13 cellular contexts compared by ENCODE assay signal in genomic region chr1:235442788-235443429, GRCh38.
DNase-seq lines count a peak whose midpoint lies in the region; ATAC-seq, FAIRE-seq and TF ChIP-seq lines count a peak whose summit lies in the region.
"Had no signal": no experiment of that assay in that cellular context is flagged by ENCODE, and none has a peak within 500 bp of the region (broad histone marks: within the 10 kb centered on the region; RNA-seq: fewer than 3 reads in every experiment).

No MANE protein-coding gene starts in this region.

- H2BK20ac ChIP-seq in IMR-90 (ENCODE audit: low read depth, low read length), result peak overlapping the region; percentile 8; the same call in 1 of the 2 replicates

- H3K79me1 ChIP-seq in IMR-90 (ENCODE audit: low read depth in 1 of 2, low read length in 2 of 2), result peaks cover 6 to 7% of the 10 kb centered on the region in 2 experiments; a peak in 2 of 4 replicates

- peaks cover 90 to 100% (median 97%) of the 10 kb centered on the region in 11 experiments for H3K36me3 ChIP-seq in BLaER1 treated with 17β-estradiol and CSF1 and Interleukin-3, amounts not matched to agents 10 nM and 100 nM
- H3K36me3 ChIP-seq in IMR-90 (ENCODE audit: control insufficient read depth, insufficient read depth, low read length) (peaks cover 37% of the 10 kb centered on the region), K562 (ENCODE audit: control insufficient read depth, insufficient read depth, low read length) (peaks cover 78% of the 10 kb centered on the region), mesodermal cell (ENCODE audit: control insufficient read depth, insufficient read depth, low read length) (peaks cover 82% of the 10 kb centered on the region)

- H4K20me1 ChIP-seq in BLaER1 treated with 17β-estradiol and CSF1 and Interleukin-3, amounts not matched to agents 10 nM and 100 nM, result peaks cover 0 to 6% (median 0%) of the 10 kb centered on the region in 11 experiments; a peak in 1 of 22 replicates
- no peaks in the 10 kb centered on the region for H4K20me1 ChIP-seq in IMR-90 (ENCODE audit: insufficient read depth, low read length)
- no peaks in the 10 kb centered on the region for H4K20me1 ChIP-seq in K562 (replicated peaks; ENCODE audit: control insufficient read depth, insufficient read depth, low read length)

- ATAC-seq in IMR-90 (ENCODE audit: low read depth) (peak; percentile 90), K562 (peak; percentile 89), HG03025 (IDR thresholded peaks at IDR 0.05; ENCODE audit: low FRiP score, unreplicated experiment) (no peak), GM19023 (IDR thresholded peaks at IDR 0.05; ENCODE audit: unreplicated experiment) (no peak), Right ventricle myocardium superior (ENCODE audit: poor library complexity) (no peak)
- ATAC-seq: mucosa of descending colon had no signal

- dilution Hi-C loops in IMR-90 (cut with HindIII; ENCODE audit: low sequenced_read_pairs, unreplicated experiment), result no loop called here

- peak overlapping the region in 6 of 11 experiments; percentile 1 to 54 (median 20); a peak in 8 of 22 replicates for H3K27ac ChIP-seq in BLaER1 treated with 17β-estradiol and CSF1 and Interleukin-3, amounts not matched to agents 10 nM and 100 nM
- peak overlapping the region; percentile 86 for H3K27ac ChIP-seq in IMR-90 (ENCODE audit: insufficient read depth, low read length)
- peak overlapping the region; percentile 81 for H3K27ac ChIP-seq in K562 (ENCODE audit: extremely low read depth, low read depth, low read length)
- peak overlapping the region; percentile 50 for H3K27ac ChIP-seq in mesodermal cell (ENCODE audit: low read depth, low read length, severe bottlenecking)
- H3K27ac ChIP-seq: vagina had no signal

- peak; percentile 34 for TF ChIP-seq EP300 in K562 (IDR thresholded peaks at IDR 0.05; ENCODE audit: low read length)

- H3K9me1 ChIP-seq in IMR-90 (ENCODE audit: insufficient read depth, low read length) (no peaks in the 10 kb centered on the region), K562 (ENCODE audit: control insufficient read depth, insufficient read depth, low read length) (no peaks in the 10 kb centered on the region)

- in situ Hi-C loops in IMR-90 (cut with MboI; ENCODE audit: low sequenced_read_pairs), result no loop called here
- in situ Hi-C loops in K562 (cut with MboI), result no loop called here

- H3K14ac ChIP-seq in IMR-90 (replicated peaks; ENCODE audit: low read depth, low read length), result peak overlapping the region; percentile 65; the same call in 1 of the 2 replicates

- H3K23ac ChIP-seq in IMR-90 (ENCODE audit: low read depth, low read length), result no peak overlapping the region

- peak overlapping the region; percentile 86 for H2BK5ac ChIP-seq in IMR-90 (ENCODE audit: low read depth, low read length, poor library complexity, severe bottlenecking)

- no peak for TF ChIP-seq POLR2A in IMR-90 (IDR thresholded peaks at IDR 0.05; ENCODE audit: low read depth, low read length)
- TF ChIP-seq POLR2A in K562 (conservative IDR thresholded peaks at IDR 0.05), result no peak

- H2AFZ ChIP-seq in IMR-90 (replicated peaks; ENCODE audit: low read length, poor library complexity) (no peak overlapping the region), K562 (ENCODE audit: low read depth, low read length) (peak overlapping the region; percentile 23; the same call in 1 of the 2 replicates)

- WGBS in IMR-90 (ENCODE audit: extremely low coverage in 2 of 2, insufficient read length in 1 of 2), 2 experiments, result no CpG with 5 or more reads among the region's 9 CpGs
- WGBS in K562 (ENCODE audit: insufficient coverage, low coverage, missing lambda C conversion rate), result 71% methylated on average over 9 of the region's 9 CpGs
- 82 to 95% methylated on average over 4 to 7 of the region's 9 CpGs for WGBS in mesodermal cell (ENCODE audit: insufficient coverage in 2 of 2), 2 experiments

- H3K9ac ChIP-seq in BLaER1 treated with 17β-estradiol and CSF1 and Interleukin-3, amounts not matched to agents 10 nM and 100 nM, result no peak overlapping the region; a peak in 1 of 22 replicates
- H3K9ac ChIP-seq in IMR-90 (ENCODE audit: low read depth, low read length), result no peak overlapping the region; the same call in 1 of the 2 replicates
- H3K9ac ChIP-seq in K562 (ENCODE audit: insufficient read depth in 1 of 2, low read depth in 2 of 2, low read length in 2 of 2), result peak overlapping the region; percentile 53 to 66

- no peaks in the 10 kb centered on the region for H3K27me3 ChIP-seq in BLaER1 treated with 17β-estradiol and CSF1 and Interleukin-3, amounts not matched to agents 10 nM and 100 nM
- H3K27me3 ChIP-seq in IMR-90 (ENCODE audit: control insufficient read depth, insufficient read depth, low read length) (no peaks in the 10 kb centered on the region), K562 (ENCODE audit: control insufficient read depth in 2 of 2, insufficient read depth in 2 of 2, low read length in 2 of 2) (no peaks in the 10 kb centered on the region)
- H3K27me3 ChIP-seq: vagina had no signal

- intact Hi-C loops in IMR-90 (cut with micrococcal nuclease) (no loop called here), K562 (cut with micrococcal nuclease) (loop anchor here (5.0 kb wide), 1 partner anchor 59 kb away; the partner anchor contains the start of gene B3GALNT2), Right ventricle myocardium superior (cut with DNase I) (no loop called here)

- no peak overlapping the region for H2BK15ac ChIP-seq in IMR-90 (ENCODE audit: low read depth, low read length)

- no peak overlapping the region for H3K56ac ChIP-seq in IMR-90 (ENCODE audit: extremely low read depth, insufficient read depth, low read length)

- H2AK5ac ChIP-seq in IMR-90 (ENCODE audit: low read depth, low read length), result peak overlapping the region; percentile 79

- peak overlapping the region; percentile 45 for H3K18ac ChIP-seq in IMR-90 (ENCODE audit: low read depth, low read length)

- TF ChIP-seq RAD21 in IMR-90 (IDR thresholded peaks at IDR 0.05; ENCODE audit: low read length), result no peak
- TF ChIP-seq RAD21 in K562 (CRISPR knock-in tag; conservative IDR thresholded peaks at IDR 0.05 in 1 of 2, IDR thresholded peaks at IDR 0.05 in 1 of 2), result no peak

- peak overlapping the region; percentile 33 for H2AK9ac ChIP-seq in IMR-90 (replicated peaks; ENCODE audit: low read depth, low read length, poor library complexity)

- peak overlapping the region; percentile 71; the same call in 1 of the 2 replicates for H3K4ac ChIP-seq in IMR-90 (ENCODE audit: low read depth, low read length)

- H3K79me2 ChIP-seq in K562 (ENCODE audit: control insufficient read depth, insufficient read depth, low read length), result no peaks in the 10 kb centered on the region

- H3K9me3 ChIP-seq in BLaER1 treated with 17β-estradiol and CSF1 and Interleukin-3, amounts not matched to agents 10 nM and 100 nM (replicated peaks in 1 of 11), result no peaks in the 10 kb centered on the region
- no peaks in the 10 kb centered on the region for H3K9me3 ChIP-seq in IMR-90 (ENCODE audit: control insufficient read depth, insufficient read depth, low read length)
- H3K9me3 ChIP-seq in K562 (replicated peaks; ENCODE audit: control insufficient read depth, insufficient read depth, low read depth, low read length), result no peaks in the 10 kb centered on the region
- H3K9me3 ChIP-seq in mesodermal cell (ENCODE audit: control insufficient read depth, low read length), result no peaks in the 10 kb centered on the region
- H3K9me3 ChIP-seq: mucosa of descending colon, vagina had no signal

- H4K8ac ChIP-seq in IMR-90 (ENCODE audit: low read depth in 2 of 2, low read length in 2 of 2), result peak overlapping the region; percentile 35 to 68; a peak in 3 of 4 replicates

- H3K4me1 ChIP-seq in BLaER1 treated with 17β-estradiol and CSF1 and Interleukin-3, amounts not matched to agents 10 nM and 100 nM, result peaks cover 0 to 8% (median 0%) of the 10 kb centered on the region in 10 experiments; a peak in 3 of 20 replicates
- peaks cover 3% of the 10 kb centered on the region; the same call in 1 of the 2 replicates for H3K4me1 ChIP-seq in IMR-90 (ENCODE audit: control insufficient read depth, insufficient read depth, low read length)
- peaks cover 6 to 10% of the 10 kb centered on the region in 2 experiments; a peak in 4 of 5 replicates for H3K4me1 ChIP-seq in K562 (replicated peaks in 1 of 2; ENCODE audit: control insufficient read depth in 2 of 2, insufficient read depth in 2 of 2, low read length in 2 of 2)
- peaks cover 4% of the 10 kb centered on the region for H3K4me1 ChIP-seq in mesodermal cell (ENCODE audit: control insufficient read depth, insufficient read depth, low read length, poor library complexity, severe bottlenecking)
- H3K4me1 ChIP-seq: vagina had no signal

- H4K5ac ChIP-seq in IMR-90 (ENCODE audit: low read depth, low read length), result peak overlapping the region; percentile 9; the same call in 1 of the 2 replicates

- TF ChIP-seq CTCF in IMR-90 (conservative IDR thresholded peaks at IDR 0.05; ENCODE audit: low read depth, low read length) (no peak), K562 (IDR thresholded peaks at IDR 0.05 in 2 of 3, conservative IDR thresholded peaks at IDR 0.05 in 1 of 3; ENCODE audit: insufficient read depth in 2 of 3, low read depth in 1 of 3, low read length in 3 of 3) (no peak)

- DNase-seq in IMR-90 (peak; percentile 83), K562 (ENCODE audit: extremely low read depth in 1 of 4, low spot score in 3 of 4) (peak; percentile 36 to 80 (median 58)), Right ventricle myocardium superior (no peak), NCI-H2196 treated with DMSO at 0.1 percent for 48 hours (lab: John Stamatoyannopoulos, UW; ENCODE audit: unreplicated experiment) (no peak)
- DNase-seq: mucosa of descending colon, NCI-H1436 treated with DMSO at 0.1 percent for 48 hours, T-helper 1 cell had no signal

- POLR2A ChIA-PET in IMR-90 (lab: Charles Lee; ENCODE audit: unreplicated experiment) (no interaction called here), K562 (lab: Yijun Ruan, JAX) (interaction anchor here (0.7 to 2.1 kb wide), 10 partner anchors 9 to 1004 kb away, joined by 3 to 6 read pairs (median 3); partner anchors contain the start of gene B3GALNT2)

- H2BK120ac ChIP-seq in IMR-90 (ENCODE audit: low read depth, low read length), result peak overlapping the region; percentile 45

- no peak overlapping the region for H3K4me3 ChIP-seq in BLaER1 treated with 17β-estradiol and CSF1 and Interleukin-3, amounts not matched to agents 10 nM and 100 nM
- H3K4me3 ChIP-seq in IMR-90 (ENCODE audit: insufficient read depth, low read depth, low read length) (no peak overlapping the region), K562 (no peak overlapping the region), mesodermal cell (ENCODE audit: extremely low read depth, insufficient read depth, low read length, poor library complexity, severe bottlenecking) (no peak overlapping the region)
- H3K4me3 ChIP-seq: mucosa of descending colon, vagina had no signal

- CTCF ChIA-PET in IMR-90 (lab: Yijun Ruan, JAX) (interaction anchor here (0.6 to 0.9 kb wide), 2 partner anchors 9 to 243 kb away, joined by 3 read pairs; no protein-coding TSS in a partner anchor), K562 (lab: Yijun Ruan, JAX; ENCODE audit: low intra/inter-chr PET ratio) (no interaction called here)

- BruUV-seq in IMR-90 (replicated peaks; lab: Mats Ljungman, UMichigan) (no TSS peak), K562 (replicated peaks; lab: Mats Ljungman, UMichigan) (no TSS peak)

- peak; percentile 88 for FAIRE-seq in K562 (lab: Jason Lieb, UNC)
- FAIRE-seq: endometrium had no signal

- H3K4me2 ChIP-seq in BLaER1 treated with 17β-estradiol and CSF1 and Interleukin-3, amounts not matched to agents 10 nM and 100 nM, result no peak overlapping the region
- no peak overlapping the region; the same call in 1 of the 2 replicates for H3K4me2 ChIP-seq in IMR-90 (ENCODE audit: low read depth, low read length)
- no peak overlapping the region for H3K4me2 ChIP-seq in K562 (ENCODE audit: insufficient read depth, low read length)

- H4K91ac ChIP-seq in IMR-90 (ENCODE audit: insufficient read depth, low read depth, low read length), result peak overlapping the region; percentile 25

Comparison
In these comparisons a context has a peak if more than half of its experiments do, and no peak if none do; other contexts are left out.
1. H3K27ac ChIP-seq: peak in every context shown above with its lines; median percentile 86 in IMR-90; 81 in K562; 50 in mesodermal cell; 20 in BLaER1 treated with 17β-estradiol and CSF1 and Interleukin-3, amounts not matched to agents 10 nM and 100 nM.
2. H3K9ac ChIP-seq: peak in K562 (2 of 2); none in BLaER1 treated with 17β-estradiol and CSF1 and Interleukin-3, amounts not matched to agents 10 nM and 100 nM (0 of 11) and IMR-90 (single experiment).
3. ATAC-seq: peak in IMR-90 (single experiment) and K562 (single experiment); none in HG03025 (single experiment), GM19023 (single experiment) and Right ventricle myocardium superior (single experiment).
4. DNase-seq: peak in IMR-90 (single experiment) and K562 (4 of 4); none in Right ventricle myocardium superior (single experiment) and NCI-H2196 treated with DMSO at 0.1 percent for 48 hours (single experiment).